Comparison of ENCODE assay signal across 8 cellular contexts in the genomic region with DNA sequence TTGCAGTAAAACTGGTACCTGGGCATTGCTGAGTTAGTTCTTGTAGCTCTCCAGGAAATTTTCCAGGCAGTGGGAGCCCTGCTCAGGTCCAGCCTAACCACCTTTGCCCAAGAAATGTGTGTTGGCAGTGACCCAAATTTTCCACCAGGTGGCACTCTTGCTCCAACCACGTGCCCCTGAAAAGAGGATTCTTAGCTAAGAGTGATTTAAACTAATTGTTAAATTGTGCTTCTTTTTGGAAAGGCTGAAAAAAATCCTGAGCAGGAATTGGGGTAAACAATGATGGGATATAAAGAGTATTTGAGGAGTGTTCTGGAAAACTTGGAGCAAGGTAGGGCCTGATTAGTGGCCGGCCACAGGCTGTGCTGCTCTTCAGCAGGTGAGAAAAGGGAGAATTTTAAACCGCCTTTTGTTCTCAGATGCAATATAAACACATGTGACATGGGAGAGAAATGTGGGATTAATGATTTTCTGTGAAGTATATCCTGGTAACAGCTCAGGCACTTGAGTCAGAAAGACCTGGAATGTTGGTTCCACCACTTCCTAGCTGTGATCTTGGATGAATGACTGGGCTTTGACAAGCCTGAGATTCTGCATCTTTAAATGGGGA.
A peak's percentile ranks its signal among the peaks of the same experiment; 100 is the strongest.
DNase-seq lines count a peak whose midpoint lies in the region; ATAC-seq and TF ChIP-seq lines count a peak whose summit lies in the region.

No MANE protein-coding gene starts in this region.

- H3K4me3 ChIP-seq in uterus = no peak overlapping the region

- H3K36me3 ChIP-seq in uterus = no peaks in the 10 kb centered on the region

- H3K4me1 ChIP-seq in uterus = peaks cover 0 to 5% of the 10 kb centered on the region in 2 donors

- no peaks in the 10 kb centered on the region for H3K36me3 Mint-ChIP-seq in T-cell
- peaks cover 3% of the 10 kb centered on the region for H3K36me3 Mint-ChIP-seq in activated naive CD8-positive, alpha-beta T cell treated with anti-CD3 and anti-CD28 coated beads, Interleukin-2, amount 10 ng/mL, durations not matched to agents 7 days and 5 days

- CTCF ChIA-PET in T-cell (lab: Charles Lee) = interaction anchor here (0.5 to 4.3 kb wide), 46 partner anchors 9 to 1220 kb away, joined by 3 to 67 read pairs (median 4); a partner anchor contains a TSS

- TF ChIP-seq CTCF in uterus (IDR thresholded peaks at IDR 0.05) = peak; percentile 82 to 87 (median 85)

- intact Hi-C loops in Right ventricle myocardium superior (cut with DNase I) (loop anchor here (2.0 to 5.0 kb wide), 4 partner anchors 117 to 551 kb away; no protein-coding TSS in a partner anchor), posterior cingulate gyrus (cut with DNase I) (loop anchor here (1.0 to 5.0 kb wide), 4 partner anchors 138 to 603 kb away; a partner anchor contains a TSS), uterus (cut with DNase I; ENCODE audit: low total_unique reads) (loop anchor here (10.0 kb wide), 1 partner anchor 495 kb away; no protein-coding TSS in a partner anchor)

- POLR2A ChIA-PET in T-cell (lab: Charles Lee) = interaction anchor here (0.6 kb wide), 3 partner anchors 24 to 643 kb away, joined by 3 to 4 read pairs (median 3); no protein-coding TSS in a partner anchor
- POLR2A ChIA-PET in activated naive CD8-positive, alpha-beta T cell treated with anti-CD3 and anti-CD28 coated beads, Interleukin-2, amount 10 ng/mL, durations not matched to agents 7 days and 5 days (lab: Charles Lee) = interaction anchor here (1.4 to 2.0 kb wide), 2 partner anchors 139 to 495 kb away, joined by 4 to 6 read pairs; no protein-coding TSS in a partner anchor

- H3K27me3 Mint-ChIP-seq in T-cell = no peaks in the 10 kb centered on the region
- H3K27me3 Mint-ChIP-seq in activated naive CD8-positive, alpha-beta T cell treated with anti-CD3 and anti-CD28 coated beads, Interleukin-2, amount 10 ng/mL, durations not matched to agents 7 days and 5 days = peaks cover 4% of the 10 kb centered on the region

- TF ChIP-seq POLR2A in uterus (IDR thresholded peaks at IDR 0.05) = no peak

- H3K27ac Mint-ChIP-seq in T-cell = no peak overlapping the region
- H3K27ac Mint-ChIP-seq in activated naive CD8-positive, alpha-beta T cell treated with anti-CD3 and anti-CD28 coated beads, Interleukin-2, amount 10 ng/mL, durations not matched to agents 7 days and 5 days = no peak overlapping the region

- no peak overlapping the region for H3K4me3 Mint-ChIP-seq in T-cell
- H3K4me3 Mint-ChIP-seq in activated naive CD8-positive, alpha-beta T cell treated with anti-CD3 and anti-CD28 coated beads, Interleukin-2, amount 10 ng/mL, durations not matched to agents 7 days and 5 days = no peak overlapping the region

- ATAC-seq in T-cell (replicated peaks in 1 of 4) (peak; percentile 41 to 55 (median 46)), Right ventricle myocardium superior (ENCODE audit: poor library complexity) (peak; percentile 69)
- ATAC-seq in activated naive CD8-positive, alpha-beta T cell treated with anti-CD3 and anti-CD28 coated beads, Interleukin-2, amount 10 ng/mL, durations not matched to agents 7 days and 5 days (ENCODE audit: low read depth) = peak; percentile 50

- H3K27me3 ChIP-seq in uterus = no peaks in the 10 kb centered on the region

- peaks cover 35 to 45% (median 41%) of the 10 kb centered on the region in 3 donors for H3K4me1 Mint-ChIP-seq in T-cell
- H3K4me1 Mint-ChIP-seq in activated naive CD8-positive, alpha-beta T cell treated with anti-CD3 and anti-CD28 coated beads, Interleukin-2, amount 10 ng/mL, durations not matched to agents 7 days and 5 days = peaks cover 29% of the 10 kb centered on the region

- DNase-seq in NCI-H446 (lab: John Stamatoyannopoulos, UW) (peak; percentile 34 to 77), NCI-H446 treated with DMSO at 0.1 percent for 48 hours (lab: John Stamatoyannopoulos, UW) (no peak), LoVo (ENCODE audit: low spot score) (peak; percentile 81), T-cell (peak; percentile 31 to 77 (median 64)), Right ventricle myocardium superior (peak; percentile 67), posterior cingulate gyrus (peak; percentile 48 to 96 (median 82)), uterus (peak; percentile 66 to 74)
- DNase-seq in activated naive CD8-positive, alpha-beta T cell treated with anti-CD3 and anti-CD28 coated beads, Interleukin-2, amount 10 ng/mL, durations not matched to agents 7 days and 5 days = peak; percentile 70

- H3K9me3 ChIP-seq in uterus = no peaks in the 10 kb centered on the region

- peak overlapping the region in 1 of 2 donors; percentile 31 for H3K27ac ChIP-seq in uterus

- H3K9me3 Mint-ChIP-seq in T-cell = no peaks in the 10 kb centered on the region
- no peaks in the 10 kb centered on the region for H3K9me3 Mint-ChIP-seq in activated naive CD8-positive, alpha-beta T cell treated with anti-CD3 and anti-CD28 coated beads, Interleukin-2, amount 10 ng/mL, durations not matched to agents 7 days and 5 days
